ENCODE assay signal across 28 cellular contexts in genomic region chr17:81148986-81149533, GRCh38. TPM values are rescaled to one million over a fixed set of nuclear protein-coding genes. Genes with fewer than 3 reads are reported as not detected.
DNase-seq lines count a peak whose midpoint lies in the region; ATAC-seq and TF ChIP-seq lines count a peak whose summit lies in the region.
"Had no signal": no experiment of that assay in that cellular context is flagged by ENCODE, and none has a peak within 500 bp of the region (broad histone marks: within the 10 kb centered on the region; RNA-seq: fewer than 3 reads in every experiment).

No MANE protein-coding gene starts in this region.

- H3K9me3 ChIP-seq in lower lobe of right lung: no peaks in the 10 kb centered on the region
- H3K9me3 ChIP-seq: psoas muscle, stomach, transverse colon had no signal

- H3K36me3 ChIP-seq in lower lobe of right lung: no peaks in the 10 kb centered on the region
- H3K36me3 ChIP-seq: stomach, transverse colon, WERI-Rb-1 had no signal

- peak; percentile 55 to 72 for ATAC-seq in lower lobe of right lung
- ATAC-seq: activated T-cell treated with anti-CD3 and anti-CD28 coated beads, Interleukin-2, amount 50 U/mL, for 4 hours; psoas muscle had no signal

- no peak overlapping the region for H3K4me3 Mint-ChIP-seq in dendritic cell treated with granulocyte-macrophage colony-stimulating factor and Interleukin-4, amounts not matched to agents 40 ng/mL and 50 ng/mL, for 4 days
- no peak overlapping the region for H3K4me3 Mint-ChIP-seq in type B pancreatic cell
- H3K4me3 Mint-ChIP-seq: activated CD4-positive, alpha-beta T cell treated with anti-CD3 and anti-CD28 coated beads, Interleukin-2, amount 10 ng/mL, durations not matched to agents 24 days and 14 days; activated T-cell treated with anti-CD3 and anti-CD28 coated beads, Interleukin-2, amount 50 U/mL, for 4 hours; CD4-positive, alpha-beta T cell; neural crest cell had no signal

- no peak overlapping the region for H3K27ac ChIP-seq in lower lobe of right lung
- H3K27ac ChIP-seq in temporal lobe (ENCODE audit: low read depth, low read length): peak overlapping the region; percentile 50
- H3K27ac ChIP-seq: psoas muscle, transverse colon, WERI-Rb-1 had no signal

- H3K36me3 Mint-ChIP-seq in dendritic cell treated with granulocyte-macrophage colony-stimulating factor and Interleukin-4, amounts not matched to agents 40 ng/mL and 50 ng/mL, for 4 days (ENCODE audit: low read depth): no peaks in the 10 kb centered on the region
- H3K36me3 Mint-ChIP-seq in type B pancreatic cell: no peaks in the 10 kb centered on the region

- peaks cover 58% of the 10 kb centered on the region for H3K4me1 Mint-ChIP-seq in dendritic cell treated with granulocyte-macrophage colony-stimulating factor and Interleukin-4, amounts not matched to agents 40 ng/mL and 50 ng/mL, for 4 days (ENCODE audit: low read depth)
- no peaks in the 10 kb centered on the region for H3K4me1 Mint-ChIP-seq in type B pancreatic cell (ENCODE audit: unreplicated experiment)
- H3K4me1 Mint-ChIP-seq: activated CD4-positive, alpha-beta T cell treated with anti-CD3 and anti-CD28 coated beads, Interleukin-2, amount 10 ng/mL, durations not matched to agents 24 days and 14 days had no signal

- TF ChIP-seq CTCF in lower lobe of right lung (IDR thresholded peaks at IDR 0.05): no peak
- no peak for TF ChIP-seq CTCF in type B pancreatic cell (conservative IDR thresholded peaks at IDR 0.05)

- H3K4me3 ChIP-seq in lower lobe of right lung: no peak overlapping the region
- H3K4me3 ChIP-seq: lung, psoas muscle, transverse colon had no signal

- H3K27me3 ChIP-seq in lower lobe of right lung (ENCODE audit: low read depth): peaks cover 4% of the 10 kb centered on the region
- H3K27me3 ChIP-seq: transverse colon had no signal

- no peaks in the 10 kb centered on the region for H3K9me3 Mint-ChIP-seq in dendritic cell treated with granulocyte-macrophage colony-stimulating factor and Interleukin-4, amounts not matched to agents 40 ng/mL and 50 ng/mL, for 4 days
- H3K9me3 Mint-ChIP-seq in type B pancreatic cell: no peaks in the 10 kb centered on the region
- H3K9me3 Mint-ChIP-seq: activated CD4-positive, alpha-beta T cell treated with anti-CD3 and anti-CD28 coated beads, Interleukin-2, amount 10 ng/mL, durations not matched to agents 24 days and 14 days; activated T-cell treated with anti-CD3 and anti-CD28 coated beads, Interleukin-2, amount 50 U/mL, for 4 hours; CD4-positive, alpha-beta T cell; neural crest cell had no signal

- intact Hi-C loops in dendritic cell treated with granulocyte-macrophage colony-stimulating factor and Interleukin-4, amounts not matched to agents 40 ng/mL and 50 ng/mL, for 4 days (cut with micrococcal nuclease): loop anchor here (2.0 kb wide), 1 partner anchor 90 kb away; the partner anchor contains the start of genes NDUFAF8 and TEPSIN
- intact Hi-C loops in lower lobe of right lung (cut with DNase I): no loop called here

- H3K27ac Mint-ChIP-seq in dendritic cell treated with granulocyte-macrophage colony-stimulating factor and Interleukin-4, amounts not matched to agents 40 ng/mL and 50 ng/mL, for 4 days: peak overlapping the region; percentile 96
- H3K27ac Mint-ChIP-seq in type B pancreatic cell: no peak overlapping the region
- H3K27ac Mint-ChIP-seq: activated CD4-positive, alpha-beta T cell treated with anti-CD3 and anti-CD28 coated beads, Interleukin-2, amount 10 ng/mL, durations not matched to agents 24 days and 14 days; CD4-positive, alpha-beta T cell had no signal

- no peaks in the 10 kb centered on the region for H3K27me3 Mint-ChIP-seq in dendritic cell treated with granulocyte-macrophage colony-stimulating factor and Interleukin-4, amounts not matched to agents 40 ng/mL and 50 ng/mL, for 4 days
- H3K27me3 Mint-ChIP-seq in type B pancreatic cell: no peaks in the 10 kb centered on the region

- H3K4me1 ChIP-seq in lower lobe of right lung: peaks cover 12% of the 10 kb centered on the region
- H3K4me1 ChIP-seq: psoas muscle, transverse colon had no signal

- DNase-seq in GF-D8 (lab: John Stamatoyannopoulos, UW): peak; percentile 31
- DNase-seq in lower lobe of right lung: peak; percentile 76
- no peak for DNase-seq in T-helper 1 cell
- DNase-seq in type B pancreatic cell (ENCODE audit: extremely low spot score, unreplicated experiment): no peak
- DNase-seq in cerebellar cortex (ENCODE audit: low spot score): no peak
- DNase-seq: activated CD4-positive, alpha-beta T cell treated with anti-CD3 and anti-CD28 coated beads, Interleukin-2, amount 10 ng/mL, durations not matched to agents 24 days and 14 days; activated gamma-delta T cell treated with Interleukin-2 at 50 U/mL for 16 hours; activated T-cell treated with anti-CD3 and anti-CD28 coated beads, Interleukin-2, amount 50 U/mL, for 4 hours; CD4-positive, alpha-beta T cell; IMR-90; NCI-H1105; NCI-H1930; NCI-H524 treated with DMSO at 0.1 percent for 48 hours; psoas muscle; SHP77 treated with DMSO at 0.1 percent for 48 hours; stomach; SW 1271; T1000; transverse colon; WERI-Rb-1 had no signal

RNA-seq across cellular contexts. Expression of gene PVALEF, which starts 16.2 kb away (rescaled TPM):
- total RNA-seq in lower lobe of right lung (not detected), temporal lobe (not detected), type B pancreatic cell (ENCODE audit: low replicate concordance) (0.21 TPM in 1 of 2 replicates, not detected in the other)
- total RNA-seq: activated CD4-positive, alpha-beta T cell treated with anti-CD3 and anti-CD28 coated beads, Interleukin-2, amount 10 ng/mL, durations not matched to agents 24 days and 14 days; activated T-cell treated with anti-CD3 and anti-CD28 coated beads, Interleukin-2, amount 50 U/mL, for 4 hours; CD4-positive, alpha-beta T cell; cerebellum; glomerular endothelial cell; H1; IMR-90; lung; mucosa of gallbladder; neural crest cell; psoas muscle; stomach; transverse colon had no signal

RNA-seq across cellular contexts. Expression of gene AATK, which starts 17.0 kb away (rescaled TPM):
- total RNA-seq in lower lobe of right lung (64.0 TPM), temporal lobe (7.9 TPM), type B pancreatic cell (ENCODE audit: low replicate concordance) (4.6 and 6.4 TPM in 2 replicates)

Comparison
In these comparisons a context has a peak if more than half of its experiments do, and no peak if none do; other contexts are left out.
1. DNase-seq: peak in GF-D8 (single experiment) and lower lobe of right lung (single experiment); none in T-helper 1 cell (0 of 5), type B pancreatic cell (single experiment) and cerebellar cortex (single experiment).